18 cellular contexts compared by ENCODE assay signal in the genomic region with DNA sequence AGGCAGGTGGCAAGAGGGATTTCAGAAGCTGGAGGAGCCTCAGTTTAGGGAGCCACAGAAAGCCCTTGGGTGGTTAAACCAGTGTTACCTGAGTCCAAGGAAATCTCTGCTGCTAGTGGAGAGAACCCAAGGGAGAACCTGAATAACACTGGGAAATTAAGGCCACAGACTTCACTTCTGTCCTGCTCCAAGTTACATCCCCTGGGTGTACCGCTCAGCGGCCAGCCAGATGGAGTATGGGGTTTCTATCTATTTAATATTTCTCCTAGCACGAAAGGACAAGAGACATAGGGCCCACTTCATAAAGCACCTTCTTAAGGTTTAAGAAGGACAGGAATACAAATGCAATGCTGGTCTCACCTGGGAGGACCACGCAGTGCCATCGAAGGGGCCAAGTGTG. TPM values are rescaled to one million over a fixed set of nuclear protein-coding genes. Genes with fewer than 3 reads are reported as not detected.
DNase-seq lines count a peak whose midpoint lies in the region; ATAC-seq and TF ChIP-seq lines count a peak whose summit lies in the region.
"Had no signal": no experiment of that assay in that cellular context is flagged by ENCODE, and none has a peak within 500 bp of the region (broad histone marks: within the 10 kb centered on the region; RNA-seq: fewer than 3 reads in every experiment).

No MANE protein-coding gene starts in this region.

- WGBS in heart left ventricle, 4 donors, result 71 to 84% (median 75%) methylated on average over 5 of the region's 5 CpGs
- 96% methylated on average over 5 of the region's 5 CpGs for WGBS in prostate gland

- intact Hi-C loops in heart left ventricle (cut with DNase I) (loop anchor here in 3 of 10 donors (10.0 kb wide), 4 partner anchors 79 to 361 kb away; partner anchors contain the start of gene SCAF8 (in 1 of the 3)), left ventricle myocardium superior (cut with micrococcal nuclease) (loop anchor here (10.0 kb wide), 1 partner anchor 79 kb away; no protein-coding TSS in a partner anchor), prostate gland (cut with DNase I) (no loop called here), vagina (cut with DNase I) (loop anchor here (10.0 kb wide), 1 partner anchor 101 kb away; no protein-coding TSS in a partner anchor)

- TF ChIP-seq POLR2A in heart left ventricle (IDR thresholded peaks at IDR 0.05) (no peak), prostate gland (IDR thresholded peaks at IDR 0.05) (no peak), vagina (IDR thresholded peaks at IDR 0.05) (no peak)

- DNase-seq in heart left ventricle (no peak), left ventricle myocardium superior (no peak), fibroblast of the aortic adventitia (ENCODE audit: low read depth) (no peak), prostate gland (ENCODE audit: low spot score) (no peak), vagina (ENCODE audit: extremely low spot score in 2 of 2) (no peak), NOMO-1 (lab: John Stamatoyannopoulos, UW; ENCODE audit: unreplicated experiment in 2 of 2) (no peak), SHP77 treated with DMSO at 0.1 percent for 48 hours (lab: John Stamatoyannopoulos, UW) (no peak)
- DNase-seq in central memory CD4-positive, alpha-beta T cell, result no peak
- DNase-seq: 8988T; activated CD4-positive, alpha-beta T cell treated with anti-CD3 and anti-CD28 coated beads, Interleukin-2, amount 10 ng/mL, durations not matched to agents 24 days and 14 days; CD4-positive, alpha-beta memory T cell; effector memory CD4-positive, alpha-beta T cell; foreskin keratinocyte; NCI-H2029 treated with DMSO at 0.1 percent for 48 hours; NCI-H510A treated with DMSO at 0.1 percent for 48 hours; SK-N-SH; stimulated activated CD4-positive, alpha-beta T cell treated with anti-CD3 and anti-CD28 coated beads, Interleukin-4, amount 100 ng/mL, for 1 hour; thyroid gland had no signal

- H3K27ac ChIP-seq in heart left ventricle (peak overlapping the region in 9 of 12 donors; percentile 2 to 70 (median 49)), prostate gland (peak overlapping the region; percentile 31), vagina (no peak overlapping the region)
- H3K27ac ChIP-seq: foreskin keratinocyte, thyroid gland had no signal

- TF ChIP-seq CTCF in heart left ventricle (IDR thresholded peaks at IDR 0.05) (no peak), fibroblast of the aortic adventitia (IDR thresholded peaks at IDR 0.05; ENCODE audit: insufficient read depth, low read length) (no peak), prostate gland (IDR thresholded peaks at IDR 0.05) (no peak), vagina (IDR thresholded peaks at IDR 0.05) (no peak)

- H3K9me3 ChIP-seq in heart left ventricle, result peaks cover 0 to 1% (median 0%) of the 10 kb centered on the region in 12 donors
- H3K9me3 ChIP-seq in prostate gland, result no peaks in the 10 kb centered on the region
- no peaks in the 10 kb centered on the region for H3K9me3 ChIP-seq in vagina
- H3K9me3 ChIP-seq: SK-N-SH, thyroid gland had no signal

- H3K4me3 ChIP-seq in heart left ventricle, result peak overlapping the region in 9 of 12 donors; percentile 1 to 47 (median 26)
- peak overlapping the region; percentile 53 for H3K4me3 ChIP-seq in fibroblast of the aortic adventitia (ENCODE audit: low read depth, low read length)
- H3K4me3 ChIP-seq in prostate gland, result no peak overlapping the region
- H3K4me3 ChIP-seq in vagina, result peak overlapping the region; percentile 19 to 24
- H3K4me3 ChIP-seq: thyroid gland had no signal

- H3K4me1 ChIP-seq in heart left ventricle (peaks cover 0 to 23% (median 7%) of the 10 kb centered on the region in 12 donors), prostate gland (replicated peaks) (no peaks in the 10 kb centered on the region), vagina (peaks cover 17% of the 10 kb centered on the region)

- H3K27me3 ChIP-seq in heart left ventricle, result no peaks in the 10 kb centered on the region
- H3K27me3 ChIP-seq in prostate gland (replicated peaks; ENCODE audit: insufficient read depth), result no peaks in the 10 kb centered on the region
- H3K27me3 ChIP-seq in vagina, result no peaks in the 10 kb centered on the region
- H3K27me3 ChIP-seq: foreskin keratinocyte, thyroid gland had no signal

- no peak for ATAC-seq in heart left ventricle
- no peak for ATAC-seq in left ventricle myocardium superior
- ATAC-seq: foreskin keratinocyte had no signal

- H3K36me3 ChIP-seq in heart left ventricle, result no peaks in the 10 kb centered on the region
- H3K36me3 ChIP-seq in prostate gland, result no peaks in the 10 kb centered on the region
- no peaks in the 10 kb centered on the region for H3K36me3 ChIP-seq in vagina
- H3K36me3 ChIP-seq: thyroid gland had no signal

RNA-seq across cellular contexts. Expression of gene CNKSR3, which starts 5.8 kb away (rescaled TPM):
- total RNA-seq in heart left ventricle, result 10 to 100 TPM in 8 of 9 donors, 1 to 10 TPM in 1; 9.6 to 30.7 (median 22.9) TPM
- 1 to 10 TPM; 5.9 to 9.8 TPM for polyA plus RNA-seq in heart left ventricle
- total RNA-seq in left ventricle myocardium superior, result 20.6 TPM
- total RNA-seq in fibroblast of the aortic adventitia (ENCODE audit: low replicate concordance), result 4.3 and 11.7 TPM in 2 replicates
- 10 to 100 TPM in 1 of 2 donors, 1 to 10 TPM in 1; 8.7 to 23.5 TPM for total RNA-seq in prostate gland
- total RNA-seq in vagina, result 7.4 TPM
- total RNA-seq: activated CD4-positive, alpha-beta T cell treated with anti-CD3 and anti-CD28 coated beads, Interleukin-2, amount 10 ng/mL, durations not matched to agents 24 days and 14 days; CD4-positive, alpha-beta memory T cell had no signal
- polyA plus RNA-seq: CD4-positive, alpha-beta memory T cell had no signal

Comparison
In these comparisons a context has a peak if more than half of its experiments do, and no peak if none do; other contexts are left out.
1. H3K4me3 ChIP-seq: peak in heart left ventricle (9 of 12), fibroblast of the aortic adventitia (single experiment) and vagina (2 of 2); none in prostate gland (0 of 2).